1 cellular context compared by ENCODE assay signal in genomic region chr16:19086322-19087199, GRCh38.
TF ChIP-seq lines count a peak whose summit lies in the region.

No MANE protein-coding gene starts in this region.

TF ChIP-seq in K562, 482 proteins besides CTCF, POLR2A, EP300 and RAD21 (continued from another document and continues in another):
- peak; percentile 75 for TF ChIP-seq HMGXB4 (CRISPR knock-in tag; IDR thresholded peaks at IDR 0.05)
- no peak for TF ChIP-seq ETS2 (tag; IDR thresholded peaks at IDR 0.05; ENCODE audit: borderline replicate concordance, poor library complexity, severe bottlenecking)
- no peak for TF ChIP-seq JUN (IDR thresholded peaks at IDR 0.05; ENCODE audit: borderline replicate concordance, low read depth, low read length)
- TF ChIP-seq JUN (CRISPR knock-in tag; IDR thresholded peaks at IDR 0.05; ENCODE audit: borderline replicate concordance): no peak
- TF ChIP-seq RBM15 (IDR thresholded peaks at IDR 0.05; ENCODE audit: insufficient read depth, low read length): no peak
- TF ChIP-seq POLR2AphosphoS5 (IDR thresholded peaks at IDR 0.05; ENCODE audit: control insufficient read depth, insufficient read depth, low read depth, low read length): no peak
- TF ChIP-seq TEAD4 (IDR thresholded peaks at IDR 0.05; ENCODE audit: low read length): no peak
- TF ChIP-seq TEAD4 (CRISPR knock-in tag; IDR thresholded peaks at IDR 0.05; ENCODE audit: borderline replicate concordance): no peak
- TF ChIP-seq OTX1 (CRISPR knock-in tag; IDR thresholded peaks at IDR 0.05): 0 out of 2 replicates have a peak, but pooled peaks have one; percentile 28
- TF ChIP-seq NKRF (IDR thresholded peaks at IDR 0.05; ENCODE audit: borderline replicate concordance): no peak
- no peak for TF ChIP-seq THRA (IDR thresholded peaks at IDR 0.05)
- TF ChIP-seq E2F3 (CRISPR knock-in tag; IDR thresholded peaks at IDR 0.05): no peak
- no peak for TF ChIP-seq HNRNPL (IDR thresholded peaks at IDR 0.05; ENCODE audit: low read depth, low read length)
- no peak for TF ChIP-seq NUFIP1 (IDR thresholded peaks at IDR 0.05; ENCODE audit: partially characterized antibody)
- TF ChIP-seq SREBF1 (IDR thresholded peaks at IDR 0.05; ENCODE audit: borderline replicate concordance, low read depth, low read length): no peak
- TF ChIP-seq CBX1 (IDR thresholded peaks at IDR 0.05; ENCODE audit: low read depth): no peak; the same call in 1 of the 2 replicates
- TF ChIP-seq NCOR1 (IDR thresholded peaks at IDR 0.05): no peak
- no peak for TF ChIP-seq NFIX (CRISPR knock-in tag; IDR thresholded peaks at IDR 0.05; ENCODE audit: low read depth)
- no peak for TF ChIP-seq GABPB2 (CRISPR knock-in tag; conservative IDR thresholded peaks at IDR 0.05)
- no peak for TF ChIP-seq MITF (IDR thresholded peaks at IDR 0.05)
- no peak for TF ChIP-seq ZNF398 (CRISPR knock-in tag; IDR thresholded peaks at IDR 0.05)
- TF ChIP-seq POLR3G (IDR thresholded peaks at IDR 0.05; ENCODE audit: extremely low read depth, insufficient read length, insufficient replicate concordance): no peak
- 0 out of 2 replicates have a peak, but pooled peaks have one; percentile 17 for TF ChIP-seq ARID3A (IDR thresholded peaks at IDR 0.05; ENCODE audit: borderline replicate concordance, low read depth, low read length)
- no peak for TF ChIP-seq ARHGAP35 (IDR thresholded peaks at IDR 0.05; ENCODE audit: partially characterized antibody)
- TF ChIP-seq ESRRB (CRISPR knock-in tag; IDR thresholded peaks at IDR 0.05; ENCODE audit: borderline replicate concordance): no peak
- TF ChIP-seq BRF1 (IDR thresholded peaks at IDR 0.05; ENCODE audit: borderline replicate concordance, extremely low read depth, insufficient read length): no peak
- TF ChIP-seq KDM1A (IDR thresholded peaks at IDR 0.05): no peak
- TF ChIP-seq ATF6 (CRISPR knock-in tag; IDR thresholded peaks at IDR 0.05): no peak
- no peak for TF ChIP-seq ZNF518B (CRISPR knock-in tag; IDR thresholded peaks at IDR 0.05)
- TF ChIP-seq ZNF280B (CRISPR knock-in tag; IDR thresholded peaks at IDR 0.05): no peak
- no peak for TF ChIP-seq ZNF274 (IDR thresholded peaks at IDR 0.05; ENCODE audit: borderline replicate concordance, low read depth, low read length)
- no peak for TF ChIP-seq HSF4 (CRISPR knock-in tag; IDR thresholded peaks at IDR 0.05; ENCODE audit: borderline replicate concordance)
- no peak for TF ChIP-seq MTF1 (CRISPR knock-in tag; IDR thresholded peaks at IDR 0.05; ENCODE audit: borderline replicate concordance)
- TF ChIP-seq ZNF24 (IDR thresholded peaks at IDR 0.05): no peak; the same call in 1 of the 2 replicates
- TF ChIP-seq MEF2D (tag; conservative IDR thresholded peaks at IDR 0.05; ENCODE audit: low read depth): no peak
- TF ChIP-seq ZBTB5 (IDR thresholded peaks at IDR 0.05): no peak
- TF ChIP-seq ZNF384 (IDR thresholded peaks at IDR 0.05; ENCODE audit: low read depth, low read length): peak; percentile 57; the same call in 1 of the 2 replicates
- 0 out of 2 replicates have a peak, but pooled peaks have one; percentile 48 for TF ChIP-seq PREB (CRISPR knock-in tag; IDR thresholded peaks at IDR 0.05)
- no peak for TF ChIP-seq LEF1 (IDR thresholded peaks at IDR 0.05)
- no peak for TF ChIP-seq GABPA (tag; conservative IDR thresholded peaks at IDR 0.05; ENCODE audit: low read depth)
